ENCODE assay signal across 21 cellular contexts in the genomic region with DNA sequence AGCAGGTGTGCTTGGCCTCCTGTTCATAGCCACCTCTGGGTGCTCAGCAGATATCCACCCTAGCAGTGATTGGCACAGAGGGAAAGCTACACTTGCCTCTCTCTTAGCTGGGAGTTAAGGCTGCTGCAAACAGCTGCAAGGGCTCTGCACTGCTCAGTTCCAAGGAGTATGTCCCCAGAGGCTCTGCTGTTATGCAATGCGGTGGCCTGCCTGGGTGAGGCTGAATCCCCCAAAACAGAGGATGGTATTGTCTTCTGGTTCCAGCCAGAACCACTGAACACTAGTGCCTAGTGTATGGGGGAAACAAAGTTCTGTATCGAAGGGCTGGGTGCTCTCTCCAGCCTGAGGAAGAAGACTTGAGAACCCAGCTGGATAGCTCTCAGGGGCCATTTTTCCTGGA. TPM values are rescaled to one million over a fixed set of nuclear protein-coding genes. Genes with fewer than 3 reads are reported as not detected.
DNase-seq lines count a peak whose midpoint lies in the region; ATAC-seq and TF ChIP-seq lines count a peak whose summit lies in the region.
"Had no signal": no experiment of that assay in that cellular context is flagged by ENCODE, and none has a peak within 500 bp of the region (broad histone marks: within the 10 kb centered on the region; RNA-seq: fewer than 3 reads in every experiment).

No MANE protein-coding gene starts in this region.

- peak in 36 of 42 donors; percentile 33 to 82 (median 57) for DNase-seq in head of caudate nucleus
- no peak for DNase-seq in neural crest cell (ENCODE audit: low read depth, low spot score)
- no peak for DNase-seq in AG08395 (ENCODE audit: low spot score)
- no peak for DNase-seq in HuH-7 (ENCODE audit: low spot score)
- no peak for DNase-seq in SIG-M5 treated with dmso at 0.1 percent for 504 hours (lab: John Stamatoyannopoulos, UW; ENCODE audit: unreplicated experiment)
- DNase-seq: activated CD4-positive, alpha-beta T cell treated with anti-CD3 and anti-CD28 coated beads, Interleukin-2, amount 50 U/mL, for 48 hours; activated CD8-positive, alpha-beta memory T cell treated with anti-CD3 and anti-CD28 coated beads, Interleukin-2, amount 50 U/mL, for 48 hours; activated naive CD8-positive, alpha-beta T cell treated with anti-CD3 and anti-CD28 coated beads, Interleukin-2, amount 10 ng/mL, durations not matched to agents 7 days and 5 days; CD8-positive, alpha-beta T cell; effector CD4-positive, alpha-beta T cell; kidney glomerular epithelial cell; naive thymus-derived CD8-positive, alpha-beta T cell; NCI-H1105; NCI-H2029; NCI-H2227 treated with DMSO at 0.1 percent for 48 hours; right lobe of liver; SHP77 treated with DMSO at 0.1 percent for 48 hours; trophoblast cell had no signal

- intact Hi-C loops in head of caudate nucleus (cut with DNase I): no loop called here

- peak overlapping the region; percentile 95 for H3K27ac ChIP-seq in temporal lobe (ENCODE audit: low read depth, low read length)
- H3K27ac ChIP-seq: right lobe of liver had no signal

- ATAC-seq in activated T-helper 17 cell treated with anti-CD3 and anti-CD28 coated beads, Interleukin-2, amount 50 U/mL, for 72 hours (replicated peaks): no peak
- ATAC-seq: CD8-positive, alpha-beta T cell; naive thymus-derived CD8-positive, alpha-beta T cell; right lobe of liver had no signal

- H3K4me1 Mint-ChIP-seq in activated T-helper 17 cell treated with anti-CD3 and anti-CD28 coated beads, Interleukin-2, amount 50 U/mL, for 72 hours: peaks cover 5% of the 10 kb centered on the region
- peaks cover 46% of the 10 kb centered on the region for H3K4me1 Mint-ChIP-seq in neural crest cell
- H3K4me1 Mint-ChIP-seq: activated naive CD8-positive, alpha-beta T cell treated with anti-CD3 and anti-CD28 coated beads, Interleukin-2, amount 10 ng/mL, durations not matched to agents 7 days and 5 days had no signal

- H3K4me3 Mint-ChIP-seq in activated T-helper 17 cell treated with anti-CD3 and anti-CD28 coated beads, Interleukin-2, amount 50 U/mL, for 72 hours: no peak overlapping the region
- peak overlapping the region; percentile 34 for H3K4me3 Mint-ChIP-seq in neural crest cell
- H3K4me3 Mint-ChIP-seq: activated naive CD8-positive, alpha-beta T cell treated with anti-CD3 and anti-CD28 coated beads, Interleukin-2, amount 10 ng/mL, durations not matched to agents 7 days and 5 days; CD8-positive, alpha-beta T cell; naive thymus-derived CD8-positive, alpha-beta T cell; stimulated activated naive CD8-positive, alpha-beta T cell treated with anti-CD3 and anti-CD28 coated beads, Interleukin-15, Interleukin-2, amounts not matched to agents 100 ng/mL and 50 ng/mL, for 24 hours had no signal

- peaks cover 8% of the 10 kb centered on the region for H3K36me3 Mint-ChIP-seq in activated T-helper 17 cell treated with anti-CD3 and anti-CD28 coated beads, Interleukin-2, amount 50 U/mL, for 72 hours (ENCODE audit: low read depth)
- H3K36me3 Mint-ChIP-seq in neural crest cell (ENCODE audit: low read depth): peaks cover 4% of the 10 kb centered on the region

- TF ChIP-seq CTCF in neural crest cell (conservative IDR thresholded peaks at IDR 0.05): no peak

- no peaks in the 10 kb centered on the region for H3K27me3 Mint-ChIP-seq in activated T-helper 17 cell treated with anti-CD3 and anti-CD28 coated beads, Interleukin-2, amount 50 U/mL, for 72 hours
- H3K27me3 Mint-ChIP-seq in neural crest cell (ENCODE audit: low read depth): no peaks in the 10 kb centered on the region
- H3K27me3 Mint-ChIP-seq: activated naive CD8-positive, alpha-beta T cell treated with anti-CD3 and anti-CD28 coated beads, Interleukin-2, amount 10 ng/mL, durations not matched to agents 7 days and 5 days; naive thymus-derived CD8-positive, alpha-beta T cell; stimulated activated naive CD8-positive, alpha-beta T cell treated with anti-CD3 and anti-CD28 coated beads, Interleukin-15, Interleukin-2, amounts not matched to agents 100 ng/mL and 50 ng/mL, for 24 hours had no signal

- peak overlapping the region; percentile 0 for H3K27ac Mint-ChIP-seq in activated T-helper 17 cell treated with anti-CD3 and anti-CD28 coated beads, Interleukin-2, amount 50 U/mL, for 72 hours
- no peak overlapping the region for H3K27ac Mint-ChIP-seq in neural crest cell (ENCODE audit: unreplicated experiment)
- H3K27ac Mint-ChIP-seq: activated naive CD8-positive, alpha-beta T cell treated with anti-CD3 and anti-CD28 coated beads, Interleukin-2, amount 10 ng/mL, durations not matched to agents 7 days and 5 days; CD8-positive, alpha-beta T cell; stimulated activated naive CD8-positive, alpha-beta T cell treated with anti-CD3 and anti-CD28 coated beads, Interleukin-15, Interleukin-2, amounts not matched to agents 100 ng/mL and 50 ng/mL, for 24 hours had no signal

- no peaks in the 10 kb centered on the region for H3K9me3 Mint-ChIP-seq in activated T-helper 17 cell treated with anti-CD3 and anti-CD28 coated beads, Interleukin-2, amount 50 U/mL, for 72 hours
- H3K9me3 Mint-ChIP-seq in neural crest cell: no peaks in the 10 kb centered on the region
- H3K9me3 Mint-ChIP-seq: activated naive CD8-positive, alpha-beta T cell treated with anti-CD3 and anti-CD28 coated beads, Interleukin-2, amount 10 ng/mL, durations not matched to agents 7 days and 5 days; CD8-positive, alpha-beta T cell; naive thymus-derived CD8-positive, alpha-beta T cell; stimulated activated naive CD8-positive, alpha-beta T cell treated with anti-CD3 and anti-CD28 coated beads, Interleukin-15, Interleukin-2, amounts not matched to agents 100 ng/mL and 50 ng/mL, for 24 hours had no signal

RNA-seq across cellular contexts. Expression of a gene that starts 16.8 kb away (rescaled TPM):
- total RNA-seq in activated T-helper 17 cell treated with anti-CD3 and anti-CD28 coated beads, Interleukin-2, amount 50 U/mL, for 72 hours: 10 to 100 TPM; 76.5 to 79.8 TPM
- total RNA-seq in neural crest cell: 117 and 131 TPM in 2 replicates
- total RNA-seq in temporal lobe: 20.7 TPM

RNA-seq across cellular contexts. Expression of a gene that starts 42.1 kb away (rescaled TPM):
- total RNA-seq in activated T-helper 17 cell treated with anti-CD3 and anti-CD28 coated beads, Interleukin-2, amount 50 U/mL, for 72 hours: 1 to 10 TPM; 2.9 to 5.4 TPM
- total RNA-seq in neural crest cell: 42.3 and 44.5 TPM in 2 replicates
- 5.7 TPM for total RNA-seq in temporal lobe

RNA-seq across cellular contexts. Expression of a gene that starts 43.1 kb away (rescaled TPM):
- total RNA-seq in activated T-helper 17 cell treated with anti-CD3 and anti-CD28 coated beads, Interleukin-2, amount 50 U/mL, for 72 hours: 10 to 100 TPM; 25.3 to 46.4 TPM
- total RNA-seq in neural crest cell (48.1 and 49.0 TPM in 2 replicates), temporal lobe (7.6 TPM)

RNA-seq across cellular contexts. Expression of a gene that starts 52.3 kb away (rescaled TPM):
- total RNA-seq in activated T-helper 17 cell treated with anti-CD3 and anti-CD28 coated beads, Interleukin-2, amount 50 U/mL, for 72 hours: 10 to 100 TPM; 16.7 to 24.1 TPM
- total RNA-seq in neural crest cell (3.4 and 4.3 TPM in 2 replicates), temporal lobe (0.74 TPM)

Comparison
In these comparisons a context has a peak if more than half of its experiments do, and no peak if none do; other contexts are left out.
1. DNase-seq: peak in head of caudate nucleus (36 of 42); none in neural crest cell (single experiment), AG08395 (single experiment), HuH-7 (single experiment) and SIG-M5 treated with dmso at 0.1 percent for 504 hours (single experiment).